1 cellular context compared by ENCODE assay signal in the genomic region with DNA sequence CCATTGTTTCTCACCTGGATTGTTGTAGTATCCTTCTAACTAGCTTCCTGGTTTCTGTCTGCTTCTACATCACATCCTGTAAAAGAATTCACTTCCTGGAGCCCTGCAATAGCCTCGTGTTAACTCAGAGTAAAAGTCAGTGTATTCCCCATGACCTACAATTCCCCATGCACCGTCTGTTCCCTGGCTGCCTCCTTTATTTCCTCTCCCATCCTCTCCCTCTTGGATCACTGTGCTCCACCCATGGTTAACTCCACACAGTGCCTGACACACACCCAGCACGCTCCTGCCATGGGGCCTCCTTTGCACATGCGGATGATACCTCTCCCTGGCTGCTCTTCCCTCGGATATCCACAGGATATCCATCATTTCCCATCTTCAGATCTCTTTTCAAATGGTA.
TF ChIP-seq lines count a peak whose summit lies in the region.

No MANE protein-coding gene starts in this region.

TF ChIP-seq in H1, 55 proteins besides CTCF, POLR2A, EP300 and RAD21 (continued from another document):
- TF ChIP-seq TAF7 (optimal IDR thresholded peaks at IDR 0.05; ENCODE audit: borderline replicate concordance, low read depth, low read length), result no peak
